Comparison of ENCODE assay signal across 8 cellular contexts in the genomic region with DNA sequence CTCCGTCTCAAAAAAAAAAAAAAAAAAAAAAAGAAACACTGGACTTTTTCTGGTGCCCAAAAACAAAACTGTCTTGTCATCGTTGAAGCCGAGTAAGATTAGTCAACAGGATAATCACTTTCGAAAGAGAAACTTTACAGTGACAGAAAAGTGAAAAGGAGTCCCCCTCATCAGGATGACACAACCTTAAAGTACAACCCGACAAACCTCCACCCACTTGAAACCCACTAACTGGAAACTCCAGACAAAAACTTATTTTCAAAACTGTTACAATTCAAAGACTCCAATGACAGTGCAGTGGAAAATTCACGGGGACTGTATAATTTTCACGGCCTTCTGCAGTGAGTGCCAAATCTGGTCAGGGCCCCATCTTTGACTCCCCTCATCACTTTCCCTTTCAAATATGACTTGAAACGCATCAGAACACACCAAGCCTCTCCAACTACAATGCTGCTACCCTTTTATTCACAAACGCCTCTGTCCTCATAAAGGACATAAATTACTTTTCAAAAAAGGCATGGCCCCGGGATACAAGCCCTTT. TPM values are rescaled to one million over a fixed set of nuclear protein-coding genes. Genes with fewer than 3 reads are reported as not detected.
A peak's percentile ranks its signal among the peaks of the same experiment; 100 is the strongest.
DNase-seq lines count a peak whose midpoint lies in the region; ATAC-seq and TF ChIP-seq lines count a peak whose summit lies in the region.

No MANE protein-coding gene starts in this region.

- peak; percentile 64 for ATAC-seq in GM19468 (IDR thresholded peaks at IDR 0.05; ENCODE audit: extremely low read depth, unreplicated experiment)

- peaks cover 0 to 12% (median 0%) of the 10 kb centered on the region in 11 experiments; a peak in 7 of 22 replicates for H3K36me3 ChIP-seq in BLaER1 treated with 17β-estradiol and CSF1 and Interleukin-3, amounts not matched to agents 10 nM and 100 nM
- no peaks in the 10 kb centered on the region for H3K36me3 ChIP-seq in fibroblast of lung (ENCODE audit: control insufficient read depth, insufficient read depth, low read length)

- DNase-seq in HL-60 (ENCODE audit: low read depth in 1 of 2, low spot score in 1 of 2), result peak; percentile 45 to 50
- DNase-seq in activated CD4-positive, alpha-beta T cell treated with anti-CD3 and anti-CD28 coated beads, Interleukin-2, amount 50 U/mL, for 48 hours, result peak; percentile 38 to 61
- peak; percentile 26 to 48 for DNase-seq in fibroblast of lung (ENCODE audit: low read depth in 2 of 2)
- peak; percentile 65 for DNase-seq in pons (ENCODE audit: low spot score)
- no peak for DNase-seq in SW480 (ENCODE audit: low spot score)
- DNase-seq in NCI-H2081 (lab: John Stamatoyannopoulos, UW), result no peak

- peaks cover 54% of the 10 kb centered on the region for H3K79me2 ChIP-seq in fibroblast of lung (ENCODE audit: control insufficient read depth, insufficient read depth, low read length)

- H3K4me3 ChIP-seq in BLaER1 treated with 17β-estradiol and CSF1 and Interleukin-3, amounts not matched to agents 10 nM and 100 nM, result peak overlapping the region; percentile 86 to 99 (median 94)
- H3K4me3 ChIP-seq in HL-60 (replicated peaks; ENCODE audit: insufficient read depth, low read length), result peak overlapping the region; percentile 84
- H3K4me3 ChIP-seq in fibroblast of lung (replicated peaks in 1 of 4; ENCODE audit: control extremely low read depth in 1 of 4, insufficient read depth in 1 of 4, low read depth in 3 of 4, low read length in 4 of 4), result peak overlapping the region; percentile 58 to 94 (median 82)

- no peaks in the 10 kb centered on the region for H3K27me3 ChIP-seq in BLaER1 treated with 17β-estradiol and CSF1 and Interleukin-3, amounts not matched to agents 10 nM and 100 nM
- no peaks in the 10 kb centered on the region for H3K27me3 ChIP-seq in HL-60 (ENCODE audit: insufficient read depth, poor library complexity, severe bottlenecking)
- no peaks in the 10 kb centered on the region for H3K27me3 ChIP-seq in fibroblast of lung (ENCODE audit: control insufficient read depth, insufficient read depth, low read length)

- peaks cover 0 to 8% (median 0%) of the 10 kb centered on the region in 11 experiments; a peak in 5 of 22 replicates for H3K9me3 ChIP-seq in BLaER1 treated with 17β-estradiol and CSF1 and Interleukin-3, amounts not matched to agents 10 nM and 100 nM (replicated peaks in 1 of 11)
- H3K9me3 ChIP-seq in fibroblast of lung (ENCODE audit: control insufficient read depth, insufficient read depth, low read depth, low read length), result no peaks in the 10 kb centered on the region

- peaks cover 35 to 52% (median 44%) of the 10 kb centered on the region in 11 experiments for H4K20me1 ChIP-seq in BLaER1 treated with 17β-estradiol and CSF1 and Interleukin-3, amounts not matched to agents 10 nM and 100 nM
- H4K20me1 ChIP-seq in fibroblast of lung (ENCODE audit: control insufficient read depth, extremely low read depth, insufficient read depth, low read length), result no peaks in the 10 kb centered on the region

- peak overlapping the region; percentile 96 to 100 (median 99) for H3K9ac ChIP-seq in BLaER1 treated with 17β-estradiol and CSF1 and Interleukin-3, amounts not matched to agents 10 nM and 100 nM
- peak overlapping the region; percentile 93 for H3K9ac ChIP-seq in fibroblast of lung (ENCODE audit: insufficient read depth, low read length)

- no peak overlapping the region for H2AFZ ChIP-seq in fibroblast of lung (ENCODE audit: low read length)

- H3K4me2 ChIP-seq in BLaER1 treated with 17β-estradiol and CSF1 and Interleukin-3, amounts not matched to agents 10 nM and 100 nM, result peak overlapping the region; percentile 74 to 95 (median 85)
- peak overlapping the region; percentile 69 for H3K4me2 ChIP-seq in fibroblast of lung (ENCODE audit: extremely low read depth, insufficient read depth, low read length)

- peaks cover 41 to 54% (median 45%) of the 10 kb centered on the region in 10 experiments for H3K4me1 ChIP-seq in BLaER1 treated with 17β-estradiol and CSF1 and Interleukin-3, amounts not matched to agents 10 nM and 100 nM
- H3K4me1 ChIP-seq in fibroblast of lung (ENCODE audit: control insufficient read depth, extremely low read depth, insufficient read depth, low read length), result peaks cover 5% of the 10 kb centered on the region

- TF ChIP-seq CTCF in HL-60 (IDR thresholded peaks at IDR 0.05; ENCODE audit: insufficient read depth, low read length), result no peak
- no peak for TF ChIP-seq CTCF in fibroblast of lung (conservative IDR thresholded peaks at IDR 0.05 in 1 of 2, IDR thresholded peaks at IDR 0.05 in 1 of 2; ENCODE audit: low read depth in 1 of 2, low read length in 2 of 2)

- peak overlapping the region; percentile 93 to 100 (median 99) for H3K27ac ChIP-seq in BLaER1 treated with 17β-estradiol and CSF1 and Interleukin-3, amounts not matched to agents 10 nM and 100 nM
- H3K27ac ChIP-seq in HL-60 (replicated peaks) (peak overlapping the region; percentile 95), fibroblast of lung (ENCODE audit: insufficient read depth, low read length) (peak overlapping the region; percentile 87)

RNA-seq across cellular contexts. Expression of a gene that starts 1.2 kb away (rescaled TPM):
- 124 and 235 TPM in 2 replicates for total RNA-seq in fibroblast of lung
- 125 and 128 TPM in 2 replicates for polyA plus RNA-seq in fibroblast of lung
- 67.3 and 73.6 TPM in 2 replicates for polyA plus RNA-seq in fibroblast of lung (2012)
- 463 and 535 TPM in 2 replicates for polyA minus RNA-seq in fibroblast of lung (ENCODE audit: low replicate concordance)

RNA-seq across cellular contexts. Expression of a gene that starts 50.5 kb away (rescaled TPM):
- total RNA-seq in fibroblast of lung, result 48.8 and 59.1 TPM in 2 replicates
- polyA plus RNA-seq in fibroblast of lung, result 27.2 and 43.7 TPM in 2 replicates
- polyA plus RNA-seq in fibroblast of lung (2012), result 19.4 and 28.8 TPM in 2 replicates
- 9.9 and 15.8 TPM in 2 replicates for polyA minus RNA-seq in fibroblast of lung (ENCODE audit: low replicate concordance)

Comparison
In these comparisons a context has a peak if more than half of its experiments do, and no peak if none do; other contexts are left out.
1. DNase-seq: peak in HL-60 (2 of 2), activated CD4-positive, alpha-beta T cell treated with anti-CD3 and anti-CD28 coated beads, Interleukin-2, amount 50 U/mL, for 48 hours (2 of 2), fibroblast of lung (2 of 2) and pons (single experiment); none in SW480 (single experiment) and NCI-H2081 (0 of 2).
2. Peak in every context shown above with its lines, with median percentiles within 50 percentile points of each other: H3K27ac ChIP-seq and H3K4me3 ChIP-seq.